ENCODE assay signal across 39 cellular contexts in the genomic region with DNA sequence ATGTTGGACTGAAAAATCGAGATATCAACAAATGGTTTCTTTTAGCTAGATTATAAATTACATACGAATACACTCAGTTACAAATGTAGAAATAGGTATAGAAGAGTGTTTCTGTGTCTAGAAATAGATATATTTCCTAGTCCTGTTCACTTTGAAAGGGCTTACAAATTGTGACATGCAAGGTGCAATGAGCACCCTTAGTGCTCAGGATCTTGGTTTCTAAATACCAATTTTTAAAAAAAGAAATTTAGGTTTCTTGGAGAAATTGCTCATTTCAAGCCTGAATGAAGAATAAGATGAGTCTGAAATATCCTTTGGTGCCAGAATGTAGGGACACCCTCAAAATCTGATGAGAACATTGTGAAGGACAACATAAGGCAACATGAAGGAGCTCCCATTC.
"Had no signal": no experiment of that assay in that cellular context is flagged by ENCODE, and none has a peak within 500 bp of the region (broad histone marks: within the 10 kb centered on the region; RNA-seq: fewer than 3 reads in every experiment).

No MANE protein-coding gene starts in this region.

- H3K4me1 ChIP-seq: adrenal gland, ascending aorta, body of pancreas, breast epithelium had no signal

- H3K9me3 Mint-ChIP-seq: central memory CD8-positive, alpha-beta T cell had no signal

- H3K36me3 Mint-ChIP-seq: activated naive CD4-positive, alpha-beta T cell treated with anti-CD3 and anti-CD28 coated beads, Interleukin-2, amount 10 ng/mL, durations not matched to agents 7 days and 5 days; activated naive CD4-positive, alpha-beta T cell treated with anti-CD3 and anti-CD28 coated beads, Interleukin-2, amount 50 U/mL, for 24 hours; activated naive CD8-positive, alpha-beta T cell treated with anti-CD3 and anti-CD28 coated beads for 36 hours; activated naive CD8-positive, alpha-beta T cell treated with anti-CD3 and anti-CD28 coated beads, Interleukin-2, amount 10 ng/mL, durations not matched to agents 7 days and 5 days; brain had no signal

- DNase-seq: activated effector memory CD4-positive, alpha-beta T cell treated with anti-CD3 and anti-CD28 coated beads, Interleukin-2, amount 50 U/mL, for 16 hours; activated effector memory CD4-positive, alpha-beta T cell treated with Interleukin-2 at 50 U/mL for 16 hours; activated gamma-delta T cell; activated gamma-delta T cell treated with Interleukin-2 at 50 U/mL for 16 hours; activated naive CD4-positive, alpha-beta T cell; activated naive CD4-positive, alpha-beta T cell treated with anti-CD3 and anti-CD28 coated beads for 36 hours; activated naive CD4-positive, alpha-beta T cell treated with anti-CD3 and anti-CD28 coated beads, Interleukin-2, amount 10 ng/mL, durations not matched to agents 7 days and 5 days; activated naive CD4-positive, alpha-beta T cell treated with anti-CD3 and anti-CD28 coated beads, Interleukin-2, amount 50 U/mL, for 16 hours; activated naive CD4-positive, alpha-beta T cell treated with Interleukin-2 at 50 U/mL for 16 hours; activated naive CD8-positive, alpha-beta T cell treated with anti-CD3 and anti-CD28 coated beads for 36 hours; activated naive CD8-positive, alpha-beta T cell treated with anti-CD3 and anti-CD28 coated beads, Interleukin-2, amount 10 ng/mL, durations not matched to agents 7 days and 5 days; activated naive CD8-positive, alpha-beta T cell treated with anti-CD3 and anti-CD28 coated beads, Interleukin-2, amount 50 U/mL, for 24 hours; activated T-cell treated with anti-CD3 and anti-CD28 coated beads, Interleukin-2, amount 50 U/mL, for 24 hours; activated T-cell treated with anti-CD3 and anti-CD28 coated beads, Interleukin-2, amount 50 U/mL, for 4 hours; activated T-cell treated with anti-CD3 and anti-CD28 coated beads, Interleukin-2, amount 50 U/mL, for 48 hours; activated T-cell treated with anti-CD3 and anti-CD28 coated beads, Interleukin-2, amount 50 U/mL, for 72 hours; adrenal gland; amniotic stem cell; amygdala; anterior cingulate cortex; aorta; body of pancreas; brain microvascular endothelial cell; caudate nucleus; central memory CD4-positive, alpha-beta T cell; cerebellar nuclear complex had no signal

- H3K27ac Mint-ChIP-seq: activated naive CD4-positive, alpha-beta T cell treated with anti-CD3 and anti-CD28 coated beads for 36 hours; activated naive CD4-positive, alpha-beta T cell treated with anti-CD3 and anti-CD28 coated beads, Interleukin-2, amount 10 ng/mL, durations not matched to agents 7 days and 5 days; activated naive CD4-positive, alpha-beta T cell treated with anti-CD3 and anti-CD28 coated beads, Interleukin-2, amount 50 U/mL, for 24 hours; activated naive CD4-positive, alpha-beta T cell treated with anti-CD3 and anti-CD28 coated beads, Interleukin-2, amount 50 U/mL, for 72 hours; activated naive CD8-positive, alpha-beta T cell; activated naive CD8-positive, alpha-beta T cell treated with anti-CD3 and anti-CD28 coated beads for 36 hours; activated naive CD8-positive, alpha-beta T cell treated with anti-CD3 and anti-CD28 coated beads, Interleukin-2, amount 10 ng/mL, durations not matched to agents 7 days and 5 days; activated naive CD8-positive, alpha-beta T cell treated with anti-CD3 and anti-CD28 coated beads, Interleukin-2, amount 50 U/mL, for 24 hours; activated T-cell treated with anti-CD3 and anti-CD28 coated beads, Interleukin-2, amount 50 U/mL, for 24 hours; activated T-cell treated with anti-CD3 and anti-CD28 coated beads, Interleukin-2, amount 50 U/mL, for 72 hours; activated T-helper 1 cell treated with anti-CD3 and anti-CD28 coated beads, Interleukin-12 subunit alpha, Interleukin-12 subunit beta, Interleukin-2, Interleukin-4 antibody, amounts not matched to agents 30 ng/mL and 10 ng/mL and 1 ng/mL, durations not matched to agents 14 hours and 24 hours and 36 hours; activated T-helper 17 cell treated with anti-CD3 and anti-CD28 coated beads, Interleukin-2, amount 50 U/mL, for 72 hours; activated T-helper 2 cell treated with anti-CD3 and anti-CD28 coated beads, Interferon-gamma antibody, Interleukin-2, Interleukin-4, amounts not matched to agents 10 μg/mL and 5 μg/mL and 100 μg/mL, durations not matched to agents 14 hours and 24 hours and 36 hours; brain had no signal

- H3K36me3 ChIP-seq: adrenal gland, ascending aorta, brain microvascular endothelial cell, breast epithelium, cardiac muscle cell had no signal

- ATAC-seq: activated naive CD4-positive, alpha-beta T cell treated with anti-CD3 and anti-CD28 coated beads, Interleukin-2, amount 50 U/mL, for 72 hours; activated naive CD8-positive, alpha-beta T cell treated with anti-CD3 and anti-CD28 coated beads, Interleukin-2, amount 50 U/mL, for 24 hours; activated T-cell treated with anti-CD3 and anti-CD28 coated beads, Interleukin-2, amount 50 U/mL, for 4 hours; activated T-cell treated with anti-CD3 and anti-CD28 coated beads, Interleukin-2, amount 50 U/mL, for 72 hours; activated T-helper 17 cell treated with anti-CD3 and anti-CD28 coated beads, Interleukin-2, amount 50 U/mL, for 72 hours; body of pancreas had no signal

- FAIRE-seq: astrocyte, bronchial epithelial cell had no signal

- H3K27me3 Mint-ChIP-seq: activated naive CD4-positive, alpha-beta T cell treated with anti-CD3 and anti-CD28 coated beads, Interleukin-2, amount 10 ng/mL, durations not matched to agents 7 days and 5 days; activated naive CD4-positive, alpha-beta T cell treated with anti-CD3 and anti-CD28 coated beads, Interleukin-2, amount 50 U/mL, for 24 hours; activated naive CD8-positive, alpha-beta T cell; activated naive CD8-positive, alpha-beta T cell treated with anti-CD3 and anti-CD28 coated beads for 36 hours; activated naive CD8-positive, alpha-beta T cell treated with anti-CD3 and anti-CD28 coated beads, Interleukin-2, amount 10 ng/mL, durations not matched to agents 7 days and 5 days; activated naive CD8-positive, alpha-beta T cell treated with anti-CD3 and anti-CD28 coated beads, Interleukin-2, amount 50 U/mL, for 24 hours; activated T-cell treated with anti-CD3 and anti-CD28 coated beads, Interleukin-2, amount 50 U/mL, for 24 hours; activated T-helper 17 cell treated with anti-CD3 and anti-CD28 coated beads, Interleukin-2, amount 50 U/mL, for 72 hours; central memory CD8-positive, alpha-beta T cell had no signal

- H3K4me3 Mint-ChIP-seq: activated naive CD4-positive, alpha-beta T cell treated with anti-CD3 and anti-CD28 coated beads for 36 hours; activated naive CD4-positive, alpha-beta T cell treated with anti-CD3 and anti-CD28 coated beads, Interleukin-2, amount 10 ng/mL, durations not matched to agents 7 days and 5 days; activated naive CD4-positive, alpha-beta T cell treated with anti-CD3 and anti-CD28 coated beads, Interleukin-2, amount 50 U/mL, for 24 hours; activated naive CD8-positive, alpha-beta T cell; activated naive CD8-positive, alpha-beta T cell treated with anti-CD3 and anti-CD28 coated beads for 36 hours; activated naive CD8-positive, alpha-beta T cell treated with anti-CD3 and anti-CD28 coated beads, Interleukin-2, amount 10 ng/mL, durations not matched to agents 7 days and 5 days; activated naive CD8-positive, alpha-beta T cell treated with anti-CD3 and anti-CD28 coated beads, Interleukin-2, amount 50 U/mL, for 24 hours; activated T-cell treated with anti-CD3 and anti-CD28 coated beads, Interleukin-2, amount 50 U/mL, for 24 hours; activated T-cell treated with anti-CD3 and anti-CD28 coated beads, Interleukin-2, amount 50 U/mL, for 4 hours; activated T-cell treated with anti-CD3 and anti-CD28 coated beads, Interleukin-2, amount 50 U/mL, for 72 hours; activated T-helper 1 cell treated with anti-CD3 and anti-CD28 coated beads, Interleukin-12 subunit alpha, Interleukin-12 subunit beta, Interleukin-2, Interleukin-4 antibody, amounts not matched to agents 30 ng/mL and 10 ng/mL and 1 ng/mL, durations not matched to agents 14 hours and 24 hours and 36 hours; activated T-helper 17 cell treated with anti-CD3 and anti-CD28 coated beads, Interleukin-2, amount 50 U/mL, for 72 hours; brain; central memory CD8-positive, alpha-beta T cell had no signal

- H3K9me3 ChIP-seq: adrenal gland, body of pancreas had no signal

- H3K27me3 ChIP-seq: adrenal gland, ascending aorta, body of pancreas, brain microvascular endothelial cell, breast epithelium, cardiac muscle cell had no signal

- H3K4me3 ChIP-seq: adrenal gland, ascending aorta, body of pancreas, breast epithelium, cardiac muscle cell had no signal

- H3K27ac ChIP-seq: adrenal gland, ascending aorta, body of pancreas, brain microvascular endothelial cell, breast epithelium, cardiac muscle cell had no signal

- H3K4me1 Mint-ChIP-seq: activated naive CD4-positive, alpha-beta T cell treated with anti-CD3 and anti-CD28 coated beads, Interleukin-2, amount 50 U/mL, for 24 hours; activated naive CD8-positive, alpha-beta T cell treated with anti-CD3 and anti-CD28 coated beads for 36 hours; activated naive CD8-positive, alpha-beta T cell treated with anti-CD3 and anti-CD28 coated beads, Interleukin-2, amount 50 U/mL, for 24 hours; brain had no signal
